ENCODE assay signal across 13 cellular contexts in genomic region chr13:75771818-75772217, GRCh38.
DNase-seq lines count a peak whose midpoint lies in the region; FAIRE-seq and TF ChIP-seq lines count a peak whose summit lies in the region.
"Had no signal": no experiment of that assay in that cellular context is flagged by ENCODE, and none has a peak within 500 bp of the region (broad histone marks: within the 10 kb centered on the region; RNA-seq: fewer than 3 reads in every experiment).

No MANE protein-coding gene starts in this region.

- H3K9ac ChIP-seq in mesenchymal stem cell (ENCODE audit: low read length) (peak overlapping the region; percentile 60), Karpas-422 (ENCODE audit: low read length) (no peak overlapping the region)

- H2AFZ ChIP-seq in mesenchymal stem cell (ENCODE audit: low read depth, low read length) (no peak overlapping the region), Karpas-422 (ENCODE audit: low read length) (no peak overlapping the region)

- no peak for TF ChIP-seq CTCF in AG10803 (conservative IDR thresholded peaks at IDR 0.05; ENCODE audit: low read length)
- TF ChIP-seq CTCF in bronchial epithelial cell (IDR thresholded peaks at IDR 0.05; ENCODE audit: insufficient read depth, low read length, severe bottlenecking), result no peak
- no peak for TF ChIP-seq CTCF in GM13977 (IDR thresholded peaks at IDR 0.05; ENCODE audit: extremely low read depth, insufficient read depth, missing control alignments)

- H3K79me1 ChIP-seq in mesenchymal stem cell (replicated peaks; ENCODE audit: low read length, poor library complexity, severe bottlenecking), result peaks cover 7% of the 10 kb centered on the region

- H3K79me2 ChIP-seq in Karpas-422 (ENCODE audit: low read length), result no peaks in the 10 kb centered on the region

- H3K14ac ChIP-seq in mesenchymal stem cell (ENCODE audit: low read length in 2 of 2), result no peak overlapping the region

- no peak overlapping the region for H2AK5ac ChIP-seq in mesenchymal stem cell (ENCODE audit: low read length, severe bottlenecking)

- FAIRE-seq in bronchial epithelial cell (lab: Jason Lieb, UNC), result no peak
- FAIRE-seq: H1 had no signal

- no peak overlapping the region for H2BK15ac ChIP-seq in mesenchymal stem cell (ENCODE audit: low read depth, poor library complexity, severe bottlenecking)

- no peak overlapping the region for H3K4ac ChIP-seq in mesenchymal stem cell (ENCODE audit: low read depth in 1 of 2, low read length in 2 of 2)

- no peak overlapping the region for H2BK12ac ChIP-seq in mesenchymal stem cell (ENCODE audit: low read length in 2 of 2)

- in situ Hi-C loops in GM13977 (cut with MboI; ENCODE audit: low pct_unique_long_range_greater_than_20kb, low sequenced_read_pairs, unreplicated experiment), result no loop called here

- no peak overlapping the region for H4K91ac ChIP-seq in mesenchymal stem cell (ENCODE audit: low read length)

- no peaks in the 10 kb centered on the region for H4K20me1 ChIP-seq in Karpas-422 (ENCODE audit: insufficient read depth, low read depth, low read length)

- H4K8ac ChIP-seq in mesenchymal stem cell (ENCODE audit: low read length), result no peak overlapping the region

- no peaks in the 10 kb centered on the region for H3K9me3 ChIP-seq in mesenchymal stem cell (ENCODE audit: control insufficient read depth, low read length)
- no peaks in the 10 kb centered on the region for H3K9me3 ChIP-seq in Karpas-422 (ENCODE audit: low read length)
- H3K9me3 ChIP-seq: colonic mucosa had no signal

- no peaks in the 10 kb centered on the region for H3K9me2 ChIP-seq in Karpas-422 (replicated peaks; ENCODE audit: insufficient read depth, low read length)

- H3K36me3 ChIP-seq in bronchial epithelial cell (ENCODE audit: control insufficient read depth, insufficient read depth, low read length) (no peaks in the 10 kb centered on the region), mesenchymal stem cell (ENCODE audit: control insufficient read depth in 1 of 2, insufficient read depth in 2 of 2, low read depth in 1 of 2, low read length in 2 of 2) (no peaks in the 10 kb centered on the region), Karpas-422 (ENCODE audit: insufficient read depth, low read length) (no peaks in the 10 kb centered on the region)
- H3K36me3 ChIP-seq: colonic mucosa had no signal

- no peak overlapping the region for H2BK5ac ChIP-seq in mesenchymal stem cell (ENCODE audit: low read depth, low read length, poor library complexity, severe bottlenecking)

- no peak overlapping the region for H2BK120ac ChIP-seq in mesenchymal stem cell (ENCODE audit: low read depth, low read length)

- H3K18ac ChIP-seq in mesenchymal stem cell (ENCODE audit: low read depth in 1 of 2, low read length in 2 of 2), result no peak overlapping the region

- peak; percentile 77 for DNase-seq in AG10803 (ENCODE audit: low read depth)
- DNase-seq in HT-29 (ENCODE audit: low spot score), result peak; percentile 43
- peak; percentile 95 for DNase-seq in bronchial epithelial cell (ENCODE audit: low read depth)
- peak; percentile 72 for DNase-seq in mesenchymal stem cell
- no peak for DNase-seq in GDM1 (lab: John Stamatoyannopoulos, UW)
- DNase-seq in epidermal melanocyte (ENCODE audit: insufficient read length, low spot score), result no peak
- no peak for DNase-seq in GM13977 (ENCODE audit: low spot score)
- DNase-seq in Karpas-422, result no peak
- DNase-seq: colonic mucosa, left ventricle myocardium superior, NCI-H1694 had no signal

- no peak overlapping the region for H3K23ac ChIP-seq in mesenchymal stem cell (ENCODE audit: low read length in 2 of 2)

- H3K27me3 ChIP-seq in bronchial epithelial cell (ENCODE audit: control insufficient read depth, insufficient read depth, low read length) (no peaks in the 10 kb centered on the region), mesenchymal stem cell (ENCODE audit: control insufficient read depth in 1 of 2, insufficient read depth in 1 of 2, low read length in 2 of 2) (no peaks in the 10 kb centered on the region), Karpas-422 (ENCODE audit: low read length) (no peaks in the 10 kb centered on the region)
- H3K27me3 ChIP-seq: colonic mucosa had no signal

- H3K4me3 ChIP-seq in AG10803 (ENCODE audit: low read length) (no peak overlapping the region), bronchial epithelial cell (ENCODE audit: low read depth, low read length) (no peak overlapping the region), mesenchymal stem cell (ENCODE audit: insufficient read depth in 1 of 2, low read depth in 1 of 2, low read length in 2 of 2) (no peak overlapping the region), Karpas-422 (ENCODE audit: low read length) (no peak overlapping the region)
- H3K4me3 ChIP-seq: colonic mucosa, skin epidermis had no signal

- H3K4me1 ChIP-seq in mesenchymal stem cell (ENCODE audit: control insufficient read depth, insufficient read depth, low read depth, low read length) (no peaks in the 10 kb centered on the region), Karpas-422 (ENCODE audit: low read length) (no peaks in the 10 kb centered on the region)

- H3K27ac ChIP-seq in mesenchymal stem cell (ENCODE audit: low read length, poor library complexity, severe bottlenecking) (no peak overlapping the region), Karpas-422 (ENCODE audit: low read length) (no peak overlapping the region)
- H3K27ac ChIP-seq: colonic mucosa had no signal

- no peak overlapping the region for H3K4me2 ChIP-seq in mesenchymal stem cell (ENCODE audit: low read length, poor library complexity, severe bottlenecking)
- H3K4me2 ChIP-seq in Karpas-422 (ENCODE audit: low read depth, low read length, poor library complexity, severe bottlenecking), result no peak overlapping the region

Comparison
In these comparisons a context has a peak if more than half of its experiments do, and no peak if none do; other contexts are left out.
1. DNase-seq: peak in AG10803 (single experiment), HT-29 (single experiment), bronchial epithelial cell (single experiment) and mesenchymal stem cell (single experiment); none in GDM1 (single experiment), epidermal melanocyte (single experiment), GM13977 (single experiment) and Karpas-422 (single experiment).